17 cellular contexts compared by ENCODE assay signal in genomic region chr2:189049709-189050108, GRCh38.
A peak's percentile ranks its signal among the peaks of the same experiment; 100 is the strongest.
DNase-seq lines count a peak whose midpoint lies in the region; ATAC-seq and TF ChIP-seq lines count a peak whose summit lies in the region.
"Had no signal": no experiment of that assay in that cellular context is flagged by ENCODE, and none has a peak within 500 bp of the region (broad histone marks: within the 10 kb centered on the region; RNA-seq: fewer than 3 reads in every experiment).

No MANE protein-coding gene starts in this region.

- H3K27ac Mint-ChIP-seq in HFFc6 (peak overlapping the region; percentile 43), mesothelial cell of epicardium (peak overlapping the region; percentile 98)

- H3K36me3 ChIP-seq in ACC112 (ENCODE audit: insufficient read depth, low read length) (peaks cover 69% of the 10 kb centered on the region), trophoblast cell (ENCODE audit: control insufficient read depth in 1 of 2, insufficient read depth in 2 of 2, low read length in 2 of 2) (peaks cover 13 to 23% of the 10 kb centered on the region in 2 experiments)

- H2AK5ac ChIP-seq in trophoblast cell (ENCODE audit: low read length) = no peak overlapping the region

- no peak for DNase-seq in HFFc6
- DNase-seq in astrocyte of the spinal cord (ENCODE audit: low read depth, low spot score) = peak; percentile 45
- DNase-seq in mesothelial cell of epicardium (ENCODE audit: low spot score in 2 of 2, unreplicated experiment in 2 of 2) = no peak
- no peak for DNase-seq in NCI-H2107 treated with DMSO at 0.1 percent for 48 hours (lab: John Stamatoyannopoulos, UW; ENCODE audit: unreplicated experiment)
- no peak for DNase-seq in COLO829 (ENCODE audit: low spot score)
- no peak for DNase-seq in trophoblast cell
- DNase-seq: KG1; NCI-H2081; NCI-H345; NCI-H526; NK-92 treated with Interleukin-12 subunit alpha and Interleukin-12 subunit beta, amount 100 ng/mL, for 24 hours; SHP77 had no signal

- H3K4me1 Mint-ChIP-seq in HFFc6 (ENCODE audit: low read depth) (peaks cover 20% of the 10 kb centered on the region), mesothelial cell of epicardium (peaks cover 31% of the 10 kb centered on the region)

- H3K27me3 ChIP-seq in ACC112 (ENCODE audit: insufficient read depth, low read length) (no peaks in the 10 kb centered on the region), trophoblast cell (ENCODE audit: insufficient read depth, low read length) (no peaks in the 10 kb centered on the region)

- H4K91ac ChIP-seq in trophoblast cell (ENCODE audit: low read depth, low read length) = no peak overlapping the region

- no peak overlapping the region for H2BK5ac ChIP-seq in trophoblast cell (ENCODE audit: low read depth, low read length, poor library complexity)

- H3K4me1 ChIP-seq in ACC112 (ENCODE audit: control insufficient read depth, insufficient read depth, low read length, unreplicated experiment) (peaks cover 22% of the 10 kb centered on the region), trophoblast cell (ENCODE audit: control insufficient read depth in 1 of 2, insufficient read depth in 2 of 2, low read length in 2 of 2) (no peaks in the 10 kb centered on the region)

- H3K14ac ChIP-seq in trophoblast cell (ENCODE audit: low read length) = no peak overlapping the region

- in situ Hi-C loops in astrocyte of the spinal cord (cut with HindIII; ENCODE audit: low sequenced_read_pairs) = no loop called here

- no peak for ATAC-seq in HG03521 (IDR thresholded peaks at IDR 0.05; ENCODE audit: unreplicated experiment)
- ATAC-seq: HCT116 had no signal

- H2BK120ac ChIP-seq in trophoblast cell (ENCODE audit: insufficient read depth, low read length, poor library complexity) = no peak overlapping the region

- no peaks in the 10 kb centered on the region for H3K79me1 ChIP-seq in trophoblast cell (ENCODE audit: low read length)

- no peak overlapping the region for H3K23ac ChIP-seq in trophoblast cell (ENCODE audit: low read length)

- no peak overlapping the region for H4K12ac ChIP-seq in trophoblast cell (ENCODE audit: low read depth, low read length)

- no peak overlapping the region for H3K4me2 ChIP-seq in trophoblast cell (ENCODE audit: low read length)
- H3K4me2 ChIP-seq: A549 had no signal

- peak overlapping the region; percentile 8; the same call in 1 of the 2 replicates for H3K4me3 Mint-ChIP-seq in HFFc6
- no peak overlapping the region for H3K4me3 Mint-ChIP-seq in mesothelial cell of epicardium

- TF ChIP-seq CTCF in HFFc6 (IDR thresholded peaks at IDR 0.05) (no peak), astrocyte of the spinal cord (IDR thresholded peaks at IDR 0.05; ENCODE audit: low read depth, low read length) (no peak), mesothelial cell of epicardium (IDR thresholded peaks at IDR 0.05; ENCODE audit: unreplicated experiment) (no peak)

- no peak overlapping the region for H2BK12ac ChIP-seq in trophoblast cell (ENCODE audit: low read length)

- H3K4me3 ChIP-seq in ACC112 (ENCODE audit: low read depth, low read length) (no peak overlapping the region), astrocyte of the spinal cord (ENCODE audit: low read depth, low read length) (no peak overlapping the region), trophoblast cell (ENCODE audit: low read depth, low read length) (no peak overlapping the region)
- H3K4me3 ChIP-seq: A549 had no signal

- no peaks in the 10 kb centered on the region for H3K9me3 ChIP-seq in trophoblast cell (ENCODE audit: insufficient read depth, low read depth, low read length)
- H3K9me3 ChIP-seq: A549 had no signal

- H3K9me3 Mint-ChIP-seq in HFFc6 (no peaks in the 10 kb centered on the region), mesothelial cell of epicardium (no peaks in the 10 kb centered on the region)

- no peak overlapping the region for H3K18ac ChIP-seq in trophoblast cell (ENCODE audit: low read length)

- H3K27ac ChIP-seq in ACC112 (ENCODE audit: low read depth, low read length) (0 out of 2 replicates have a peak overlapping the region, but pooled peaks have one; percentile 17), trophoblast cell (ENCODE audit: low read depth, low read length) (no peak overlapping the region)
- H3K27ac ChIP-seq: C4-2B had no signal

- no peak overlapping the region for H4K8ac ChIP-seq in trophoblast cell (ENCODE audit: low read depth, low read length)

- no peak overlapping the region for H3K4ac ChIP-seq in trophoblast cell (ENCODE audit: low read depth, low read length)

- H3K27me3 Mint-ChIP-seq in HFFc6 (ENCODE audit: insufficient read depth) (peaks cover 9% of the 10 kb centered on the region), mesothelial cell of epicardium (ENCODE audit: low read depth) (no peaks in the 10 kb centered on the region)

- H3K36me3 Mint-ChIP-seq in HFFc6 (ENCODE audit: low read depth) (peaks cover 57% of the 10 kb centered on the region), mesothelial cell of epicardium (peaks cover 37% of the 10 kb centered on the region)

- WGBS in trophoblast cell (ENCODE audit: extremely low coverage, insufficient coverage, insufficient read length) = no CpG with 5 or more reads among the region's 1 CpG

- no peaks in the 10 kb centered on the region for H3K79me2 ChIP-seq in ACC112 (ENCODE audit: control insufficient read depth, insufficient read depth, low read length, unreplicated experiment)
- H3K79me2 ChIP-seq in trophoblast cell (ENCODE audit: control insufficient read depth, insufficient read depth, low read length, poor library complexity) = no peaks in the 10 kb centered on the region

- H2AFZ ChIP-seq in ACC112 (ENCODE audit: low read length, unreplicated experiment) (no peak overlapping the region), trophoblast cell (ENCODE audit: insufficient read depth, low read length, poor library complexity) (no peak overlapping the region)

- H3K9ac ChIP-seq in trophoblast cell (ENCODE audit: low read length) = no peak overlapping the region
